Comparison of ENCODE assay signal across 19 cellular contexts in the genomic region with DNA sequence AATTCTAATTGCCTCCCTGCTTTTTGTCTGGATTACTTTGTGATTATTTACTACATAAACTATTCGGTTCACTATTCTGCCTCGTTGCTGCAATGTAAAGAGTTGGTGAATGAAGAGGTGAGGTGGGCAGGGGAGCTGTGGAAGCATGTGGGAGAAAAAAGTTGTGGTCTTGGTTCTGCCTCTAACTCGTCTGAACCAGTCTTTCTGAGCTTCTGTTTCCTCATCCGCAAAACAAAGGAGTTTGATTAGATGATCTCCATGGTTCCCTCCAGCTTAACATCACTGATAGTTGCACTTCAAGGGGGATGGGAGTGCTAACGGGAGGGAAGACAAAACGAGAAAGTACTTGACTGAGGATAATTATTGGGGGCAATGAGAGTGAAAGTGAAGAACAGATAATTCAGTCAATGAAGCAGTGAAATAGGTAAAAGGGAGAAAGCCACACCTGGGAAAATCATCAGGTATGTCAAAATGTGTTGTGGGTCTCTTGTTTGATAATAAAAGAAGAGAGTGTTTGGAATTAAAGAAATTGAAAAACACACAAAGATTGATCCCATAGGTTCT. TPM values are rescaled to one million over a fixed set of nuclear protein-coding genes. Genes with fewer than 3 reads are reported as not detected.
A peak's percentile ranks its signal among the peaks of the same experiment; 100 is the strongest.
DNase-seq lines count a peak whose midpoint lies in the region; ATAC-seq and TF ChIP-seq lines count a peak whose summit lies in the region.
"Had no signal": no experiment of that assay in that cellular context is flagged by ENCODE, and none has a peak within 500 bp of the region (broad histone marks: within the 10 kb centered on the region; RNA-seq: fewer than 3 reads in every experiment).

No MANE protein-coding gene starts in this region.

- H3K23ac ChIP-seq in neuronal stem cell (ENCODE audit: low read depth, low read length, poor library complexity), result no peak overlapping the region

- H4K8ac ChIP-seq in neuronal stem cell (ENCODE audit: low read depth, low read length), result no peak overlapping the region

- TF ChIP-seq RAD21 in SK-N-SH (IDR thresholded peaks at IDR 0.05; ENCODE audit: low read length), result no peak

- no peaks in the 10 kb centered on the region for H3K9me2 ChIP-seq in SK-N-SH

- H2BK120ac ChIP-seq in neuronal stem cell (ENCODE audit: low read depth, low read length), result no peak overlapping the region

- H3K18ac ChIP-seq in neuronal stem cell (ENCODE audit: low read length), result no peak overlapping the region

- H2BK5ac ChIP-seq in neuronal stem cell (ENCODE audit: low read length), result no peak overlapping the region

- H3K9me3 ChIP-seq in SK-N-SH, result no peaks in the 10 kb centered on the region
- peaks cover 3% of the 10 kb centered on the region in 2 donors for H3K9me3 ChIP-seq in neuronal stem cell (replicated peaks in 1 of 2; ENCODE audit: control insufficient read depth in 2 of 2, insufficient read depth in 1 of 2, low read depth in 1 of 2, low read length in 2 of 2)
- H3K9me3 ChIP-seq: A549 had no signal

- H3K9ac ChIP-seq in SK-N-SH, result no peak overlapping the region
- no peak overlapping the region for H3K9ac ChIP-seq in neuronal stem cell (ENCODE audit: low read depth, low read length, poor library complexity)
- H3K9ac ChIP-seq: KMS-11 had no signal

- CTCF ChIA-PET in SK-N-SH (lab: Yijun Ruan, JAX), result no interaction called here

- H2AFZ ChIP-seq in SK-N-SH (ENCODE audit: low read depth) (peak overlapping the region; percentile 33; the same call in 1 of the 2 replicates), neuronal stem cell (ENCODE audit: low read length) (peak overlapping the region; percentile 54)

- H2BK12ac ChIP-seq in neuronal stem cell (ENCODE audit: low read length), result no peak overlapping the region

- no peaks in the 10 kb centered on the region for H3K79me2 ChIP-seq in SK-N-SH (ENCODE audit: insufficient read depth)

- H3K36me3 ChIP-seq in SK-N-SH (replicated peaks in 1 of 2; ENCODE audit: control insufficient read depth in 1 of 2, insufficient read depth in 2 of 2, low read length in 1 of 2) (no peaks in the 10 kb centered on the region), neuronal stem cell (replicated peaks in 1 of 2; ENCODE audit: control insufficient read depth in 2 of 2, insufficient read depth in 2 of 2, low read length in 2 of 2) (no peaks in the 10 kb centered on the region)

- ATAC-seq in SK-N-SH treated with all-trans-retinoic acid at 6 μM for 48 hours, result no peak
- no peak for ATAC-seq in HG03469 (IDR thresholded peaks at IDR 0.05; ENCODE audit: unreplicated experiment)
- ATAC-seq: A549 had no signal

- no peak for DNase-seq in SK-N-SH
- peak; percentile 80 for DNase-seq in OCI-M1 (lab: John Stamatoyannopoulos, UW)
- DNase-seq in iPS DF 19.7 (ENCODE audit: low read depth, low spot score), result peak; percentile 71
- no peak for DNase-seq in neuronal stem cell (ENCODE audit: low spot score)
- no peak for DNase-seq in medulla oblongata (ENCODE audit: extremely low spot score)
- no peak for DNase-seq in G401 (ENCODE audit: low spot score)
- DNase-seq: C1 segment of cervical spinal cord, COR-L47, DMS153, NCI-H187, NCI-H2171 treated with DMSO at 0.1 percent for 48 hours, Right ventricle myocardium superior had no signal

- H3K4me1 ChIP-seq in SK-N-SH (ENCODE audit: control insufficient read depth in 1 of 2, insufficient read depth in 2 of 2, low read depth in 1 of 2, low read length in 1 of 2) (no peaks in the 10 kb centered on the region), neuronal stem cell (ENCODE audit: control insufficient read depth in 2 of 2, insufficient read depth in 1 of 2, low read depth in 1 of 2, low read length in 2 of 2) (peaks cover 0 to 1% of the 10 kb centered on the region in 2 donors)
- H3K4me1 ChIP-seq: A549 had no signal

- no peak overlapping the region for H3K27ac ChIP-seq in SK-N-SH (ENCODE audit: low read depth in 2 of 2, low read length in 1 of 2)
- no peak overlapping the region for H3K27ac ChIP-seq in neuronal stem cell (replicated peaks; ENCODE audit: low read length)
- H3K27ac ChIP-seq: A549, KMS-11, SK-N-MC had no signal

- no peak overlapping the region for H3K4me3 ChIP-seq in SK-N-SH (ENCODE audit: low read depth in 2 of 2, low read length in 1 of 2)
- no peak overlapping the region for H3K4me3 ChIP-seq in neuronal stem cell (ENCODE audit: low read length in 2 of 2)
- H3K4me3 ChIP-seq: A549, SK-N-MC had no signal

- TF ChIP-seq CTCF in SK-N-SH (IDR thresholded peaks at IDR 0.05), result no peak

- no peaks in the 10 kb centered on the region for H3F3A ChIP-seq in SK-N-SH (replicated peaks; ENCODE audit: insufficient read depth)

- H3K4me2 ChIP-seq in SK-N-SH (no peak overlapping the region), neuronal stem cell (ENCODE audit: insufficient read depth, low read length, poor library complexity, severe bottlenecking) (no peak overlapping the region)
- H3K4me2 ChIP-seq: A549, KMS-11 had no signal

- no peak overlapping the region for H4K91ac ChIP-seq in neuronal stem cell (ENCODE audit: low read depth, low read length, poor library complexity)

- no peak overlapping the region for H2BK15ac ChIP-seq in neuronal stem cell (ENCODE audit: low read length)

- H3K27me3 ChIP-seq in SK-N-SH (ENCODE audit: insufficient read depth) (no peaks in the 10 kb centered on the region), neuronal stem cell (ENCODE audit: control insufficient read depth in 3 of 3, insufficient read depth in 3 of 3, low read depth in 1 of 3, low read length in 3 of 3) (peaks cover 0 to 4% (median 3%) of the 10 kb centered on the region in 3 experiments)

- H3K14ac ChIP-seq in neuronal stem cell (ENCODE audit: low read length), result no peak overlapping the region

- no peak overlapping the region for H2AK5ac ChIP-seq in neuronal stem cell (ENCODE audit: low read depth, low read length)

- H4K20me1 ChIP-seq in SK-N-SH (ENCODE audit: insufficient read depth), result no peaks in the 10 kb centered on the region

- no peak for TF ChIP-seq EP300 in SK-N-SH (IDR thresholded peaks at IDR 0.05; ENCODE audit: borderline replicate concordance in 1 of 2, low read depth in 1 of 2, low read length in 1 of 2)

- no peaks in the 10 kb centered on the region for H3K79me1 ChIP-seq in neuronal stem cell (ENCODE audit: low read depth, low read length)

- POLR2A ChIA-PET in SK-N-SH (lab: Yijun Ruan, JAX), result no interaction called here

- 12% methylated on average over 6 of the region's 6 CpGs for WGBS in SK-N-SH (ENCODE audit: low lambda C conversion rate)
- no CpG with 5 or more reads among the region's 6 CpGs for WGBS in neuronal stem cell (ENCODE audit: extremely low coverage in 2 of 2, insufficient read length in 2 of 2, insufficient replicate concordance in 1 of 2), 2 donors

- in situ Hi-C loops in G401 (cut with HindIII; ENCODE audit: low sequenced_read_pairs), result no loop called here

- no peak overlapping the region for H3K4ac ChIP-seq in neuronal stem cell (ENCODE audit: low read length)

TF ChIP-seq in SK-N-SH, 30 proteins besides CTCF, POLR2A, EP300 and RAD21 (continues in another document):
- TF ChIP-seq GATA2 (CRISPR knock-in tag; IDR thresholded peaks at IDR 0.05), result no peak
- TF ChIP-seq SIN3A (IDR thresholded peaks at IDR 0.05; ENCODE audit: borderline replicate concordance, low read depth, low read length), result no peak
- no peak for TF ChIP-seq JUND (IDR thresholded peaks at IDR 0.05)
- no peak for TF ChIP-seq USF1 (IDR thresholded peaks at IDR 0.05; ENCODE audit: borderline replicate concordance, low read depth)
- TF ChIP-seq RCOR1 (IDR thresholded peaks at IDR 0.05; ENCODE audit: low read length), result no peak
- no peak for TF ChIP-seq FOXM1 (IDR thresholded peaks at IDR 0.05; ENCODE audit: low read depth)
- no peak for TF ChIP-seq SMC3 (IDR thresholded peaks at IDR 0.05; ENCODE audit: low read depth, low read length)

TF ChIP-seq in SK-N-SH treated with all-trans-retinoic acid at 6 μM for 48 hours, 23 proteins besides CTCF, POLR2A, EP300 and RAD21 (continues in another document):
- no peak for TF ChIP-seq ZNF565 (CRISPR knock-in tag; conservative IDR thresholded peaks at IDR 0.05; ENCODE audit: low read depth)
- no peak for TF ChIP-seq BACH2 (CRISPR knock-in tag; IDR thresholded peaks at IDR 0.05; ENCODE audit: borderline replicate concordance)
- no peak for TF ChIP-seq ZNF8 (CRISPR knock-in tag; IDR thresholded peaks at IDR 0.05)
- TF ChIP-seq GLIS3 (CRISPR knock-in tag; IDR thresholded peaks at IDR 0.05), result no peak
- TF ChIP-seq, protein P1, sequence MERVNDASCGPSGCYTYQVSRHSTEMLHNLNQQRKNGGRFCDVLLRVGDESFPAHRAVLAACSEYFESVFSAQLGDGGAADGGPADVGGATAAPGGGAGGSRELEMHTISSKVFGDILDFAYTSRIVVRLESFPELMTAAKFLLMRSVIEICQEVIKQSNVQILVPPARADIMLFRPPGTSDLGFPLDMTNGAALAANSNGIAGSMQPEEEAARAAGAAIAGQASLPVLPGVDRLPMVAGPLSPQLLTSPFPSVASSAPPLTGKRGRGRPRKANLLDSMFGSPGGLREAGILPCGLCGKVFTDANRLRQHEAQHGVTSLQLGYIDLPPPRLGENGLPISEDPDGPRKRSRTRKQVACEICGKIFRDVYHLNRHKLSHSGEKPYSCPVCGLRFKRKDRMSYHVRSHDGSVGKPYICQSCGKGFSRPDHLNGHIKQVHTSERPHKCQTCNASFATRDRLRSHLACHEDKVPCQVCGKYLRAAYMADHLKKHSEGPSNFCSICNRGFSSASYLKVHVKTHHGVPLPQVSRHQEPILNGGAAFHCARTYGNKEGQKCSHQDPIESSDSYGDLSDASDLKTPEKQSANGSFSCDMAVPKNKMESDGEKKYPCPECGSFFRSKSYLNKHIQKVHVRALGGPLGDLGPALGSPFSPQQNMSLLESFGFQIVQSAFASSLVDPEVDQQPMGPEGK (CRISPR knock-in tag; IDR thresholded peaks at IDR 0.05; ENCODE audit: borderline replicate concordance), result no peak

RNA-seq across cellular contexts. Expression of gene UHMK1, which starts 26.2 kb away (rescaled TPM):
- polyA plus RNA-seq in SK-N-SH (2012; rRNA removed), result 7.4 and 12.3 TPM in 2 replicates
- polyA plus RNA-seq in SK-N-SH (2012; cell fraction: cytosol; rRNA removed), result 16.0 and 18.1 TPM in 2 replicates
- polyA plus RNA-seq in SK-N-SH (2012; cell fraction: nucleus; rRNA removed), result 4.2 and 9.7 TPM in 2 replicates
- polyA plus RNA-seq in neuronal stem cell (2013, experiment 1 of 2), result 9.4 TPM
- polyA plus RNA-seq in neuronal stem cell (2013, experiment 2 of 2), result 9.8 TPM
- 11.7 and 16.3 TPM in 2 replicates for total RNA-seq in G401 (2014; rRNA removed; shearing (Covaris generic))

RNA-seq across cellular contexts. Expression of gene SH2D1B, which starts 59.4 kb away (rescaled TPM):
- not detected in 2 replicates for polyA plus RNA-seq in SK-N-SH (2012; rRNA removed)
- polyA plus RNA-seq in SK-N-SH (2012; cell fraction: cytosol; rRNA removed), result not detected in 2 replicates
- polyA plus RNA-seq in SK-N-SH (2012; cell fraction: nucleus; rRNA removed), result not detected in 2 replicates
- not detected for polyA plus RNA-seq in neuronal stem cell (2013, experiment 1 of 2)
- not detected for polyA plus RNA-seq in neuronal stem cell (2013, experiment 2 of 2)
- not detected in 2 replicates for total RNA-seq in G401 (2014; rRNA removed; shearing (Covaris generic))
- total RNA-seq: NCI-H460; T-helper 1 cell treated with Interleukin-12 subunit alpha and Interleukin-12 subunit beta and Interleukin-4 antibody, amounts not matched to agents 30 ng/mL and 1 ng/mL, for 36 hours had no signal

Comparison
In these comparisons a context has a peak if more than half of its experiments do, and no peak if none do; other contexts are left out.
1. DNase-seq: peak in OCI-M1 (single experiment) and iPS DF 19.7 (single experiment); none in SK-N-SH (single experiment), neuronal stem cell (single experiment), medulla oblongata (single experiment) and G401 (single experiment).